In the genomic region with DNA sequence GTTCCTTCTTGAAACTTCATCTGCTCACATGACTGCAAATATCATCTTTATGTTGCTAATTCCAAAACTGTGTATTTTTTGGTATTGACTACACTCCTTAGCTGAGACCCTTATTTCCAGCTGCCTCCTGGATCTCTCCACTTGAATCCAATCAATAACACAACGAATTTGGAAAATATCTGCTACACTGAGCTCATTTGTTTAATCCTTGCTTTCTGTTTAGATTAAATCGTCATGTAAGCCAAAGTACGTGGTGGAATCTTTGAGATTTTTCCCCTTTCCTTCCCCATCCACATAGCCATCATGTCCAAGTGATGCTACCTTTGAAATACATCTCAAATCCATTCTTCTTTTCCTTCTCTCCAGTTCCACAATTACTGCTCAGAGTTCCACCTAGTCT, we compare ENCODE assay signal across 33 cellular contexts. TPM values are rescaled to one million over a fixed set of nuclear protein-coding genes. Genes with fewer than 3 reads are reported as not detected.
"Had no signal": no experiment of that assay in that cellular context is flagged by ENCODE, and none has a peak within 500 bp of the region (broad histone marks: within the 10 kb centered on the region; RNA-seq: fewer than 3 reads in every experiment).

No MANE protein-coding gene starts in this region.

- H3K36me3 Mint-ChIP-seq: naive thymus-derived CD4-positive, alpha-beta T cell; natural killer cell; stimulated activated memory B cell treated with anti-CD40 and anti-IgM and Interleukin-4, amounts not matched to agents 10 μg/mL and 1 μg/mL and 100 μg/mL, for 72 hours had no signal

- H3K9me3 Mint-ChIP-seq: nephron; stimulated activated memory B cell treated with anti-CD40 and anti-IgM and Interleukin-4, amounts not matched to agents 10 μg/mL and 1 μg/mL and 100 μg/mL, for 72 hours; stimulated activated naive CD8-positive, alpha-beta T cell treated with anti-CD3 and anti-CD28 coated beads, Interleukin-15, amount 100 ng/mL, for 72 hours had no signal

- H3K4me3 ChIP-seq: ovary, psoas muscle, right lobe of liver, skin epidermis, smooth muscle cell, spleen, suprapubic skin, testis, tibial nerve, upper lobe of left lung, vagina had no signal

- DNase-seq: naive thymus-derived CD4-positive, alpha-beta T cell; natural killer cell; occipital lobe; ovary; posterior cingulate gyrus; psoas muscle; right cardiac atrium; right lobe of liver; spleen; stimulated activated CD4-positive, alpha-beta T cell treated with anti-CD3 and anti-CD28 coated beads, Interleukin-12 subunit alpha, Interleukin-12 subunit beta, amount 100 ng/mL, for 4 hours; stimulated activated CD4-positive, alpha-beta T cell treated with anti-CD3 and anti-CD28 coated beads, Interleukin-1b, Interleukin-23, amount 100 ng/mL, for 48 hours; stimulated activated CD4-positive, alpha-beta T cell treated with anti-CD3 and anti-CD28 coated beads, Interleukin-4, amount 100 ng/mL, for 1 hour; stimulated activated CD4-positive, alpha-beta T cell treated with anti-CD3 and anti-CD28 coated beads, Interleukin-4, amount 100 ng/mL, for 4 hours; stimulated activated CD8-positive, alpha-beta memory T cell treated with anti-CD3 and anti-CD28 coated beads, Interleukin-4, amount 100 ng/mL, for 48 hours; stimulated activated naive CD4-positive, alpha-beta T cell; stimulated activated naive CD8-positive, alpha-beta T cell treated with anti-CD3 and anti-CD28 coated beads, Interleukin-15, amount 100 ng/mL, for 72 hours; stimulated activated naive CD8-positive, alpha-beta T cell treated with anti-CD3 and anti-CD28 coated beads, Interleukin-15, Interleukin-2, amounts not matched to agents 100 U/mL and 50 U/mL, for 24 hours; substantia nigra; testis; trophoblast cell; upper lobe of left lung had no signal

- H3K27ac ChIP-seq: ovary, parathyroid adenoma, psoas muscle, right lobe of liver, skin epidermis, spleen, suprapubic skin, testis, tibial nerve, upper lobe of left lung, vagina had no signal

- H3K4me3 Mint-ChIP-seq: naive thymus-derived CD4-positive, alpha-beta T cell; natural killer cell; nephron; stimulated activated memory B cell treated with anti-CD40 and anti-IgM and Interleukin-4, amounts not matched to agents 10 μg/mL and 1 μg/mL and 100 μg/mL, for 72 hours; stimulated activated naive CD8-positive, alpha-beta T cell treated with anti-CD3 and anti-CD28 coated beads, Interleukin-15, amount 100 ng/mL, for 72 hours had no signal

- H2AFZ ChIP-seq: parathyroid adenoma had no signal

- H3K27me3 ChIP-seq: ovary, testis, vagina had no signal

- H3K27ac Mint-ChIP-seq: naive thymus-derived CD4-positive, alpha-beta T cell; natural killer cell; nephron; progenitor cell of endocrine pancreas; stimulated activated memory B cell treated with anti-CD40 and anti-IgM and Interleukin-4, amounts not matched to agents 10 μg/mL and 1 μg/mL and 100 μg/mL, for 72 hours; stimulated activated naive CD8-positive, alpha-beta T cell treated with anti-CD3 and anti-CD28 coated beads, Interleukin-15, amount 100 ng/mL, for 72 hours had no signal

- FAIRE-seq: urothelium cell line had no signal

- H3K4me2 ChIP-seq: smooth muscle cell had no signal

- H3K36me3 ChIP-seq: ovary, right lobe of liver, spleen, suprapubic skin, tibial nerve, upper lobe of left lung, vagina had no signal

- H3K79me2 ChIP-seq: parathyroid adenoma had no signal

- H3K4me1 Mint-ChIP-seq: naive thymus-derived CD4-positive, alpha-beta T cell; natural killer cell; nephron; stimulated activated memory B cell treated with anti-CD40 and anti-IgM and Interleukin-4, amounts not matched to agents 10 μg/mL and 1 μg/mL and 100 μg/mL, for 72 hours; stimulated activated naive CD8-positive, alpha-beta T cell treated with anti-CD3 and anti-CD28 coated beads, Interleukin-15, amount 100 ng/mL, for 72 hours had no signal

- ATAC-seq: naive thymus-derived CD4-positive, alpha-beta T cell; natural killer cell; psoas muscle; right cardiac atrium; right lobe of liver; stimulated activated memory B cell treated with anti-CD40 and anti-IgM and Interleukin-4, amounts not matched to agents 10 μg/mL and 1 μg/mL and 100 μg/mL, for 72 hours; stimulated activated naive CD8-positive, alpha-beta T cell treated with anti-CD3 and anti-CD28 coated beads, Interleukin-15, amount 100 ng/mL, for 72 hours; stimulated activated naive CD8-positive, alpha-beta T cell treated with anti-CD3 and anti-CD28 coated beads, Interleukin-15, Interleukin-2, amounts not matched to agents 100 U/mL and 50 U/mL, for 24 hours had no signal

- H3K9me3 ChIP-seq: ovary, psoas muscle, right lobe of liver, spleen, suprapubic skin, testis, tibial nerve, upper lobe of left lung, vagina had no signal

- H3K4me1 ChIP-seq: parathyroid adenoma, psoas muscle, right lobe of liver, spleen, suprapubic skin, testis, tibial nerve, upper lobe of left lung, vagina had no signal

- H3K9ac ChIP-seq: parathyroid adenoma had no signal

RNA-seq across cellular contexts. Expression of a gene that starts 15.6 kb away (rescaled TPM):
- total RNA-seq: naive thymus-derived CD4-positive, alpha-beta T cell; natural killer cell; osteoblast; psoas muscle; right cardiac atrium; right lobe of liver; smooth muscle cell; tibial nerve; vagina had no signal
- polyA plus RNA-seq: naive thymus-derived CD4-positive, alpha-beta T cell; neural cell; psoas muscle; right cardiac atrium; spleen had no signal
